Comparison of ENCODE assay signal across 8 cellular contexts in genomic region chr11:67420646-67421420, GRCh38. TPM values are rescaled to one million over a fixed set of nuclear protein-coding genes. Genes with fewer than 3 reads are reported as not detected.
A peak's percentile ranks its signal among the peaks of the same experiment; 100 is the strongest.
DNase-seq lines count a peak whose midpoint lies in the region; ATAC-seq and TF ChIP-seq lines count a peak whose summit lies in the region.

No MANE protein-coding gene starts in this region.

- peaks cover 62% of the 10 kb centered on the region for H3K4me1 Mint-ChIP-seq in dendritic cell treated with granulocyte-macrophage colony-stimulating factor and Interleukin-4, amounts not matched to agents 40 ng/mL and 50 ng/mL, for 4 days (ENCODE audit: low read depth)

- peak overlapping the region; percentile 58 to 79 (median 77) for H3K27ac ChIP-seq in right lobe of liver

- 0% methylated on average over 5 of the region's 96 CpGs for WGBS in right lobe of liver (ENCODE audit: insufficient coverage, low coverage, low lambda C conversion rate, missing lambda C conversion rate)

- DNase-seq in BJ (ENCODE audit: low read depth) (no peak), NCI-H748 (lab: John Stamatoyannopoulos, UW; ENCODE audit: unreplicated experiment) (peak; percentile 92), right lobe of liver (peak; percentile 99)
- DNase-seq in activated CD4-positive, alpha-beta T cell treated with anti-CD3 and anti-CD28 coated beads, Interleukin-2, amount 50 U/mL, for 24 hours (ENCODE audit: low read depth in 1 of 2, low spot score in 1 of 2), result peak; percentile 96 to 99
- peak; percentile 97 for DNase-seq in stimulated activated CD4-positive, alpha-beta T cell treated with anti-CD3 and anti-CD28 coated beads, Interleukin-4, amount 100 ng/mL, for 24 hours

- no peaks in the 10 kb centered on the region for H3K9me3 ChIP-seq in right lobe of liver

- POLR2A ChIA-PET in BJ (lab: Charles Lee), result no interaction called here

- intact Hi-C loops in dendritic cell treated with granulocyte-macrophage colony-stimulating factor and Interleukin-4, amounts not matched to agents 40 ng/mL and 50 ng/mL, for 4 days (cut with micrococcal nuclease), result loop anchor here (2.0 kb wide), 1 partner anchor 18 kb away; no protein-coding TSS in a partner anchor
- intact Hi-C loops in right lobe of liver (cut with DNase I), result no loop called here

- H3K27me3 Mint-ChIP-seq in dendritic cell treated with granulocyte-macrophage colony-stimulating factor and Interleukin-4, amounts not matched to agents 40 ng/mL and 50 ng/mL, for 4 days, result peaks cover 51% of the 10 kb centered on the region

- ATAC-seq in GM19351 (IDR thresholded peaks at IDR 0.05; ENCODE audit: unreplicated experiment), result peak; percentile 90
- ATAC-seq in HG03558 (IDR thresholded peaks at IDR 0.05; ENCODE audit: extremely low read depth, unreplicated experiment), result peak; percentile 53
- peak; percentile 92 to 97 (median 96) for ATAC-seq in right lobe of liver

- H3K36me3 Mint-ChIP-seq in dendritic cell treated with granulocyte-macrophage colony-stimulating factor and Interleukin-4, amounts not matched to agents 40 ng/mL and 50 ng/mL, for 4 days (ENCODE audit: low read depth), result no peaks in the 10 kb centered on the region

- no peaks in the 10 kb centered on the region for H3K9me3 Mint-ChIP-seq in dendritic cell treated with granulocyte-macrophage colony-stimulating factor and Interleukin-4, amounts not matched to agents 40 ng/mL and 50 ng/mL, for 4 days

- no peaks in the 10 kb centered on the region for H3K27me3 ChIP-seq in BJ (ENCODE audit: control insufficient read depth, insufficient read depth, low read length)
- no peaks in the 10 kb centered on the region for H3K27me3 ChIP-seq in right lobe of liver

- H3K36me3 ChIP-seq in BJ (ENCODE audit: control insufficient read depth, insufficient read depth, low read length) (no peaks in the 10 kb centered on the region), right lobe of liver (no peaks in the 10 kb centered on the region)

- CTCF ChIA-PET in BJ (lab: Yijun Ruan, JAX), result interaction anchor here (0.6 to 3.1 kb wide), 4 partner anchors 13 to 209 kb away, joined by 3 to 9 read pairs (median 4); partner anchors contain the start of gene PPP1CA

- H3K4me3 Mint-ChIP-seq in dendritic cell treated with granulocyte-macrophage colony-stimulating factor and Interleukin-4, amounts not matched to agents 40 ng/mL and 50 ng/mL, for 4 days, result peak overlapping the region; percentile 76

- TF ChIP-seq CTCF in BJ (IDR thresholded peaks at IDR 0.05; ENCODE audit: insufficient read depth, low read depth, low read length), result no peak
- peak in 1 of 4 donors; percentile 10 for TF ChIP-seq CTCF in right lobe of liver (IDR thresholded peaks at IDR 0.05)

- peak overlapping the region; percentile 41 for H3K4me3 ChIP-seq in BJ (ENCODE audit: low read depth, low read length)
- peak overlapping the region; percentile 42 to 67 (median 60) for H3K4me3 ChIP-seq in right lobe of liver

- peak; percentile 66 for TF ChIP-seq POLR2A in right lobe of liver (IDR thresholded peaks at IDR 0.05)

- peak overlapping the region; percentile 51 for H3K27ac Mint-ChIP-seq in dendritic cell treated with granulocyte-macrophage colony-stimulating factor and Interleukin-4, amounts not matched to agents 40 ng/mL and 50 ng/mL, for 4 days

- H3K4me1 ChIP-seq in right lobe of liver, result peaks cover 0 to 21% (median 10%) of the 10 kb centered on the region in 4 donors

RNA-seq across cellular contexts. Expression of gene CARNS1, which starts 5.4 kb away (rescaled TPM):
- 0.07 and 0.12 TPM in 2 replicates for polyA plus RNA-seq in BJ (2011; rRNA removed)
- polyA minus RNA-seq in BJ (2011; rRNA and poly(A)+ RNA removed), result 0.10 TPM in 1 of 2 replicates, not detected in the other
- under 1 TPM in 5 of 6 experiments, not detected in 1; 0.12 to 0.31 (median 0.22) TPM for total RNA-seq in right lobe of liver

RNA-seq across cellular contexts. Expression of gene RPS6KB2, which starts 7.5 kb away (rescaled TPM):
- 42.9 and 59.9 TPM in 2 replicates for polyA plus RNA-seq in BJ (2011; rRNA removed)
- polyA minus RNA-seq in BJ (2011; rRNA and poly(A)+ RNA removed), result 34.4 and 53.7 TPM in 2 replicates
- 10 to 100 TPM; 18.8 to 37.1 (median 27.1) TPM for total RNA-seq in right lobe of liver

RNA-seq across cellular contexts. Expression of gene PTPRCAP, which starts 16.6 kb away (rescaled TPM):
- 0.27 and 0.43 TPM in 2 replicates for polyA plus RNA-seq in BJ (2011; rRNA removed)
- not detected in 2 replicates for polyA minus RNA-seq in BJ (2011; rRNA and poly(A)+ RNA removed)
- total RNA-seq in right lobe of liver, result 1 to 10 TPM in 4 of 6 experiments, under 1 TPM in 2; 0.72 to 2.8 (median 2.1) TPM

RNA-seq across cellular contexts. Expression of gene TBC1D10C, which starts 16.9 kb away (rescaled TPM):
- not detected in 2 replicates for polyA plus RNA-seq in BJ (2011; rRNA removed)
- polyA minus RNA-seq in BJ (2011; rRNA and poly(A)+ RNA removed), result not detected in 2 replicates
- total RNA-seq in right lobe of liver, result 1 to 10 TPM in 5 of 6 experiments, under 1 TPM in 1; 0.73 to 2.7 (median 1.9) TPM

RNA-seq across cellular contexts. Expression of gene PPP1CA, which starts 19.2 kb away (rescaled TPM):
- polyA plus RNA-seq in BJ (2011; rRNA removed), result 146 and 233 TPM in 2 replicates
- polyA minus RNA-seq in BJ (2011; rRNA and poly(A)+ RNA removed), result 104 and 141 TPM in 2 replicates
- 100 to 1,000 TPM in 2 of 6 experiments, 10 to 100 TPM in 4; 64.2 to 102 (median 71.1) TPM for total RNA-seq in right lobe of liver
